19 cellular contexts compared by ENCODE assay signal in the genomic region with DNA sequence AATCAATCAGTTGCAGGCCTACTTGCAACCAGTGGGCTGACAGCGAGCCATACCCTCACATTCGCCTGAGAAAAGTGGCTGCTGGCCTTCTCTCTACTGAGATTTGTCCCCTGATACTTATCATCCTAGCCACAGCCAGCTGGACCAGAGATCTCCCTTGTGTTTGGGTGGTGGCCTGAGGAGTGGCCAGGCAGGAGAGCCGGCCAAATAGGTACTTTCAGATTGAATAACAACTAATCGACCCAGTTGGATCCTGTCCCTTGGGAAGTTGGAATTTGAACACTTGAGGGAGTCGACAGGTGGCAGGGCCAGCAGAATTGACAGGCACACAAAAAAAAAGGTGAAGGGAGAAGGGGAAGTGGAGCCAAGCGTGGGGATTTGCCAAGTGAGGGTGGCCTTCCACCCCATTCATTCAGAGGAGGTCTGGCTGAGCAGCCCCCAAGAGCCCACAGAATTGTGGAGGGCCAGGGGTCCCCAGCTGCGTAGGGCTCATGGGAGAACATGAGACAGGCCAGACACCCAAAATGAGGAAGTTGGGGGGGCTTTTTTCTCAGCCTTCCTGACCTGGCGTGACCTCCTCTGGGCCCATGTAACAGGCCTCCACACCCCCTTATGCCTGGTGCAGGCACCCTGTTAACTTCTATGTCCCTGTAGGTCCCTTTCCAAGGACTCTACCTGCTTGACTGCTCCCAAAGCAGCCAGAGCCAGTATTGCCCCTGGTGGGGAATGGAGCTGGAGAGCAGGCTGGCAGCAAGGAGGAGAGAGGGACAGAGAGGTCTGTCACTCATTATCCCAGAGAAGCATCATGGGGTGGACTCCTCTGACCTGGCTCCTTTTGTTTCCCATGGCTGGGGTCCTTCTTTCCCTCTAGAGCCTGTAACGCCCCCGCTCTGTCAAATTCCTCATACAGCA. TPM values are rescaled to one million over a fixed set of nuclear protein-coding genes. Genes with fewer than 3 reads are reported as not detected.
DNase-seq lines count a peak whose midpoint lies in the region; ATAC-seq, FAIRE-seq and TF ChIP-seq lines count a peak whose summit lies in the region.
"Had no signal": no experiment of that assay in that cellular context is flagged by ENCODE, and none has a peak within 500 bp of the region (broad histone marks: within the 10 kb centered on the region; RNA-seq: fewer than 3 reads in every experiment).

No MANE protein-coding gene starts in this region.

- H2BK20ac ChIP-seq in H9 (ENCODE audit: low read depth, low read length, poor library complexity, severe bottlenecking): no peak overlapping the region

- H2AK5ac ChIP-seq in H9 (ENCODE audit: insufficient read length, low read length): no peak overlapping the region

- no peak overlapping the region for H3T11ph ChIP-seq in H9 (ENCODE audit: low read length)

- no CpG with 5 or more reads among the region's 10 CpGs for WGBS in H9 (ENCODE audit: extremely low coverage, insufficient read length, low lambda C conversion rate)
- WGBS in pancreas, 2 donors: 37% methylated on average over 10 of the region's 10 CpGs

- no peaks in the 10 kb centered on the region for H3K9me3 Mint-ChIP-seq in H9
- H3K9me3 Mint-ChIP-seq in chondrocyte (ENCODE audit: low read depth): no peaks in the 10 kb centered on the region
- no peaks in the 10 kb centered on the region for H3K9me3 Mint-ChIP-seq in activated CD4-positive, alpha-beta T cell treated with anti-CD3 and anti-CD28 coated beads, Interleukin-2, amount 10 ng/mL, durations not matched to agents 7 days and 5 days
- H3K9me3 Mint-ChIP-seq: CD14-positive monocyte; stimulated activated effector memory CD8-positive, alpha-beta T cell treated with anti-CD3 and anti-CD28 coated beads, Interleukin-12 subunit alpha, Interleukin-12 subunit beta, amount 100 ng/mL, for 72 hours had no signal

- H3K27me3 ChIP-seq in H9 (ENCODE audit: insufficient read depth, low read length) (no peaks in the 10 kb centered on the region), pancreas (no peaks in the 10 kb centered on the region)
- H3K27me3 ChIP-seq: uterus had no signal

- no peak for TF ChIP-seq CTCF in H9 (conservative IDR thresholded peaks at IDR 0.05)
- TF ChIP-seq CTCF in NB4 (IDR thresholded peaks at IDR 0.05; ENCODE audit: low read depth, low read length): no peak
- no peak for TF ChIP-seq CTCF in chondrocyte (IDR thresholded peaks at IDR 0.05)
- no peak for TF ChIP-seq CTCF in pancreas (IDR thresholded peaks at IDR 0.05)

- no peak overlapping the region for H4K8ac ChIP-seq in H9 (replicated peaks; ENCODE audit: insufficient read length, low read depth, low read length)

- no peak overlapping the region for H2BK12ac ChIP-seq in H9 (ENCODE audit: insufficient read length, low read depth, low read length)

- H4K5ac ChIP-seq in H9 (ENCODE audit: insufficient read length, low read depth, low read length): no peak overlapping the region

- ATAC-seq in pancreas: peak; percentile 18 to 68 (median 53)
- ATAC-seq: right cardiac atrium; SK-N-SH treated with all-trans-retinoic acid at 6 μM for 48 hours; stimulated activated effector memory CD8-positive, alpha-beta T cell treated with anti-CD3 and anti-CD28 coated beads, Interleukin-12 subunit alpha, Interleukin-12 subunit beta, amount 100 ng/mL, for 72 hours had no signal

- H2BK5ac ChIP-seq in H9 (ENCODE audit: insufficient read length, low read length): no peak overlapping the region

- H3K23me2 ChIP-seq in H9 (ENCODE audit: insufficient read length, low read depth, low read length, poor library complexity, severe bottlenecking): peaks cover 7% of the 10 kb centered on the region

- H3K18ac ChIP-seq in H9 (ENCODE audit: insufficient read length, low read depth, low read length): no peak overlapping the region

- H3K27ac ChIP-seq in H9 (ENCODE audit: insufficient read length, low read depth, low read length) (no peak overlapping the region), pancreas (peak overlapping the region in 1 of 4 donors; percentile 39)
- H3K27ac ChIP-seq: KMS-11, uterus had no signal

- H3K36me3 Mint-ChIP-seq in H9 (ENCODE audit: insufficient read depth in 1 of 3, low read depth in 3 of 3) (peaks cover 2 to 7% (median 2%) of the 10 kb centered on the region in 3 experiments; a peak in 4 of 7 replicates), chondrocyte (ENCODE audit: low read depth) (peaks cover 2% of the 10 kb centered on the region)
- H3K36me3 Mint-ChIP-seq in activated CD4-positive, alpha-beta T cell treated with anti-CD3 and anti-CD28 coated beads, Interleukin-2, amount 10 ng/mL, durations not matched to agents 7 days and 5 days (ENCODE audit: low read depth): peaks cover 17% of the 10 kb centered on the region

- TF ChIP-seq POLR2A in NB4 (IDR thresholded peaks at IDR 0.05; ENCODE audit: extremely low read depth, insufficient read length): no peak

- no peaks in the 10 kb centered on the region for H3K79me1 ChIP-seq in H9 (ENCODE audit: insufficient read depth, low read depth, low read length, poor library complexity, severe bottlenecking)

- no peak overlapping the region for H2BK15ac ChIP-seq in H9 (ENCODE audit: low read depth, low read length)

- H3K27me3 Mint-ChIP-seq in H9 (ENCODE audit: low read depth) (peaks cover 3% of the 10 kb centered on the region), chondrocyte (ENCODE audit: low read depth) (no peaks in the 10 kb centered on the region)
- H3K27me3 Mint-ChIP-seq in activated CD4-positive, alpha-beta T cell treated with anti-CD3 and anti-CD28 coated beads, Interleukin-2, amount 10 ng/mL, durations not matched to agents 7 days and 5 days: no peaks in the 10 kb centered on the region

- H3K27ac Mint-ChIP-seq in H9 (peak overlapping the region in 2 of 3 experiments; percentile 10 to 18; a peak in 2 of 7 replicates), chondrocyte (ENCODE audit: unreplicated experiment) (peak overlapping the region; percentile 41)
- H3K27ac Mint-ChIP-seq in activated CD4-positive, alpha-beta T cell treated with anti-CD3 and anti-CD28 coated beads, Interleukin-2, amount 10 ng/mL, durations not matched to agents 7 days and 5 days: no peak overlapping the region
- H3K27ac Mint-ChIP-seq: stimulated activated effector memory CD8-positive, alpha-beta T cell treated with anti-CD3 and anti-CD28 coated beads, Interleukin-12 subunit alpha, Interleukin-12 subunit beta, amount 100 ng/mL, for 72 hours had no signal

- no peak overlapping the region for H3K56ac ChIP-seq in H9 (ENCODE audit: insufficient read length, low read depth, low read length)

- no peak overlapping the region for H3K4ac ChIP-seq in H9 (ENCODE audit: low read depth, low read length)

- H2BK120ac ChIP-seq in H9 (ENCODE audit: low read depth, low read length, poor library complexity, severe bottlenecking): no peak overlapping the region

- H3K23ac ChIP-seq in H9 (ENCODE audit: insufficient read length, low read depth, low read length): no peak overlapping the region

- H3K4me3 ChIP-seq in NB4 (ENCODE audit: low read depth, low read length) (no peak overlapping the region), pancreas (no peak overlapping the region)
- H3K4me3 ChIP-seq: uterus had no signal

- H3K4me3 Mint-ChIP-seq in H9 (no peak overlapping the region), chondrocyte (ENCODE audit: unreplicated experiment) (no peak overlapping the region)
- H3K4me3 Mint-ChIP-seq in activated CD4-positive, alpha-beta T cell treated with anti-CD3 and anti-CD28 coated beads, Interleukin-2, amount 10 ng/mL, durations not matched to agents 7 days and 5 days: no peak overlapping the region
- H3K4me3 Mint-ChIP-seq: CD14-positive monocyte; stimulated activated effector memory CD8-positive, alpha-beta T cell treated with anti-CD3 and anti-CD28 coated beads, Interleukin-12 subunit alpha, Interleukin-12 subunit beta, amount 100 ng/mL, for 72 hours had no signal

- no peaks in the 10 kb centered on the region for H3K36me3 ChIP-seq in pancreas
- H3K36me3 ChIP-seq: uterus had no signal

- intact Hi-C loops in pancreas (cut with DNase I): no loop called here

- no peak overlapping the region for H3K14ac ChIP-seq in H9 (ENCODE audit: insufficient read depth, low read length)

- H2AFZ ChIP-seq in H9 (ENCODE audit: low read length): no peak overlapping the region

- POLR2A ChIA-PET in activated CD4-positive, alpha-beta T cell treated with anti-CD3 and anti-CD28 coated beads, Interleukin-2, amount 10 ng/mL, durations not matched to agents 7 days and 5 days (lab: Charles Lee): no interaction called here

- CTCF ChIA-PET in activated CD4-positive, alpha-beta T cell treated with anti-CD3 and anti-CD28 coated beads, Interleukin-2, amount 10 ng/mL, durations not matched to agents 7 days and 5 days (lab: Charles Lee): interaction anchor here (0.7 kb wide), 1 partner anchor 10 kb away, joined by 3 read pairs; a partner anchor contains a TSS

- FAIRE-seq in pancreas (lab: Jason Lieb, UNC): no peak
- FAIRE-seq: GM19239, islet of Langerhans had no signal

- no peak overlapping the region for H3K9ac ChIP-seq in H9 (ENCODE audit: extremely low read depth, insufficient read length, low read length)
- H3K9ac ChIP-seq: KMS-11 had no signal

- no peak overlapping the region for H3K4me2 ChIP-seq in H9 (ENCODE audit: insufficient read depth, insufficient read length, low read length)
- H3K4me2 ChIP-seq: KMS-11 had no signal

- H3K79me2 ChIP-seq in H9 (ENCODE audit: insufficient read depth, low read length): no peaks in the 10 kb centered on the region

- H3K4me1 ChIP-seq in H9 (ENCODE audit: insufficient read depth, low read length) (no peaks in the 10 kb centered on the region), pancreas (peaks cover 17 to 37% (median 20%) of the 10 kb centered on the region in 3 donors)

- H3K9me3 ChIP-seq in H9 (ENCODE audit: control insufficient read depth, low read depth, low read length) (no peaks in the 10 kb centered on the region), pancreas (no peaks in the 10 kb centered on the region)
- H3K9me3 ChIP-seq: uterus had no signal

- H3K4me1 Mint-ChIP-seq in H9 (peaks cover 22 to 23% of the 10 kb centered on the region in 2 experiments), chondrocyte (ENCODE audit: low read depth) (peaks cover 23% of the 10 kb centered on the region)
- peaks cover 41% of the 10 kb centered on the region for H3K4me1 Mint-ChIP-seq in activated CD4-positive, alpha-beta T cell treated with anti-CD3 and anti-CD28 coated beads, Interleukin-2, amount 10 ng/mL, durations not matched to agents 7 days and 5 days

- H4K91ac ChIP-seq in H9 (ENCODE audit: insufficient read length, low read depth, low read length): no peak overlapping the region

- DNase-seq in H9 (no peak), NB4 (ENCODE audit: low read depth) (peak; percentile 64), chondrocyte (ENCODE audit: low spot score) (no peak), pancreas (peak in 3 of 6 donors; percentile 49 to 75 (median 72)), COLO668 (lab: John Stamatoyannopoulos, UW; ENCODE audit: unreplicated experiment) (no peak)
- DNase-seq in activated effector memory CD4-positive, alpha-beta T cell treated with anti-CD3 and anti-CD28 coated beads, Interleukin-2, amount 50 U/mL, for 16 hours: no peak
- DNase-seq in activated CD4-positive, alpha-beta T cell treated with anti-CD3 and anti-CD28 coated beads, Interleukin-2, amount 10 ng/mL, durations not matched to agents 7 days and 5 days: no peak
- DNase-seq: activated CD4-positive, CD25-positive, alpha-beta regulatory T cell; activated CD8-positive, alpha-beta memory T cell treated with anti-CD3 and anti-CD28 coated beads, Interleukin-2, amount 50 U/mL, for 48 hours; EL; right cardiac atrium; stimulated activated CD4-positive, alpha-beta T cell treated with anti-CD3 and anti-CD28 coated beads, Interleukin-4, amount 100 ng/mL, for 4 hours; uterus had no signal

- no peaks in the 10 kb centered on the region for H4K20me1 ChIP-seq in H9 (ENCODE audit: control insufficient read depth, insufficient read depth, insufficient read length)

RNA-seq across cellular contexts. Expression of a gene that starts 2.9 kb away (rescaled TPM):
- 36.9 and 42.5 TPM in 2 replicates for total RNA-seq in H9 (2021)
- 19.8 to 24.5 TPM (median 21.2 TPM) in 3 replicates for total RNA-seq in chondrocyte
- total RNA-seq in pancreas: 10 to 100 TPM in 1 of 6 donors, 1 to 10 TPM in 5; 2.8 to 14.5 (median 6.6) TPM
- polyA plus RNA-seq in pancreas: 10 to 100 TPM; 14.0 to 27.4 TPM
- 10 to 100 TPM; 41.2 to 48.9 TPM for total RNA-seq in activated CD4-positive, alpha-beta T cell treated with anti-CD3 and anti-CD28 coated beads, Interleukin-2, amount 10 ng/mL, durations not matched to agents 7 days and 5 days

RNA-seq across cellular contexts. Expression of a gene that starts 9.7 kb away (rescaled TPM):
- total RNA-seq in H9 (2021): 3.9 and 4.3 TPM in 2 replicates
- total RNA-seq in chondrocyte: 4.2 to 8.4 TPM (median 5.5 TPM) in 3 replicates
- total RNA-seq in pancreas: 10 to 100 TPM in 1 of 6 donors, 1 to 10 TPM in 5; 1.1 to 12.2 (median 2.7) TPM
- polyA plus RNA-seq in pancreas: 1 to 10 TPM; 7.3 to 9.5 TPM
- total RNA-seq in activated CD4-positive, alpha-beta T cell treated with anti-CD3 and anti-CD28 coated beads, Interleukin-2, amount 10 ng/mL, durations not matched to agents 7 days and 5 days: 10 to 100 TPM; 11.7 to 12.4 TPM

RNA-seq across cellular contexts. Expression of a gene that starts 24.5 kb away (rescaled TPM):
- total RNA-seq in H9 (2021) (0.35 and 0.39 TPM in 2 replicates), chondrocyte (not detected in 3 replicates), pancreas (1 to 10 TPM; 1.7 to 3.2 (median 2.0) TPM)
- polyA plus RNA-seq in pancreas: 10 to 100 TPM; 12.4 to 23.9 TPM
- not detected for total RNA-seq in activated CD4-positive, alpha-beta T cell treated with anti-CD3 and anti-CD28 coated beads, Interleukin-2, amount 10 ng/mL, durations not matched to agents 7 days and 5 days
- polyA plus RNA-seq: CD14-positive monocyte had no signal

RNA-seq across cellular contexts. Expression of a gene that starts 36.4 kb away (rescaled TPM):
- total RNA-seq in H9 (2021): 224 and 228 TPM in 2 replicates
- 30.2 to 52.1 TPM (median 32.7 TPM) in 3 replicates for total RNA-seq in chondrocyte
- total RNA-seq in pancreas: 10 to 100 TPM; 11.5 to 21.4 (median 18.7) TPM
- 10 to 100 TPM; 11.7 to 21.1 TPM for polyA plus RNA-seq in pancreas
- total RNA-seq in activated CD4-positive, alpha-beta T cell treated with anti-CD3 and anti-CD28 coated beads, Interleukin-2, amount 10 ng/mL, durations not matched to agents 7 days and 5 days: 10 to 100 TPM; 54.0 to 60.4 TPM

RNA-seq across cellular contexts. Expression of a gene that starts 37.7 kb away (rescaled TPM):
- 36.9 and 37.0 TPM in 2 replicates for total RNA-seq in H9 (2021)
- 19.9 to 28.7 TPM (median 22.1 TPM) in 3 replicates for total RNA-seq in chondrocyte
- total RNA-seq in pancreas: 10 to 100 TPM; 15.4 to 40.8 (median 17.3) TPM
- 10 to 100 TPM; 22.6 to 42.6 TPM for polyA plus RNA-seq in pancreas
- 100 to 1,000 TPM; 125 to 126 TPM for total RNA-seq in activated CD4-positive, alpha-beta T cell treated with anti-CD3 and anti-CD28 coated beads, Interleukin-2, amount 10 ng/mL, durations not matched to agents 7 days and 5 days
